8 cellular contexts compared by ENCODE assay signal in the genomic region with DNA sequence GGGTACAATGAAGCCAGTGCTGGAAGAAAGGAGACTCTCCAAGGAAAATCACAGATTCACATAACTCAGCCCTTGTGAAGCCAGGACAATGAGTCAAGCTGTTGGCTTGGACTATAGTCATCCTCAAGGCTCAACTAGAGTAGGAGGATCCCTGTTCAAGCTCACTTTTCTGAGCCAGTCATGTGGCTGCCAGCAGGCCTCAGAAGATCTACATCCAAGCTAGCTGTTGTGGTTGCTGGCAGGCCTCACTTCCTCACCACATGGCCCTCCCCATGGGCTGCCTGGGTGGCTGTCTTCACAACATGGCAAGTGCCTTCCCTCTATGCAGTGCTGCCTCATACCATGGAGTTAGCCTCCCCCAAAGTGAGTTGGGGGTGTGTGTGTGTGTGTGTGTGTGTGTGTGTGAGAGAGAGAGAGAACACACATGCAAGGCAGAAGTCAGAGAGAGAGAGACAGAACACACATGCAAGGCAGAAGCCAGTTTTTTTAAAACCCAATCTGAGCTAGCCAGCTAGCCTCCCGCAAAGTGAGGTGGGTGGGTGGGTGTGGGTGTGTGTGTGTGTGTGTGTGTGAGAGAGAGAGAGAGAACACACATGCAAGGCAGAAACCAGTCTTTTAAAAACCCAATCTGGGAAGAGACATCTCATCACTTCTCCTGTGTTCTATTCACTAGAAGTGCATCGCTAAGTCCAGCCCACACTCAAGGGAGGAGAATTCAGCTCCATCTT.
DNase-seq lines count a peak whose midpoint lies in the region; ATAC-seq and TF ChIP-seq lines count a peak whose summit lies in the region.

No MANE protein-coding gene starts in this region.

- POLR2A ChIA-PET in GM10248 (lab: Yijun Ruan, JAX) = interaction anchor here (0.6 to 1.3 kb wide), 2 partner anchors 19 to 115 kb away, joined by 3 read pairs; partner anchors contain the start of gene HSPA5

- peaks cover 12% of the 10 kb centered on the region for H3K36me3 Mint-ChIP-seq in nephron (ENCODE audit: low read depth)
- peaks cover 6% of the 10 kb centered on the region for H3K36me3 Mint-ChIP-seq in stimulated activated naive CD8-positive, alpha-beta T cell treated with anti-CD3 and anti-CD28 coated beads, Interleukin-15, Interleukin-2, amounts not matched to agents 100 ng/mL and 50 ng/mL, for 24 hours (ENCODE audit: low read depth)

- CTCF ChIA-PET in GM10248 (lab: Yijun Ruan, JAX) = interaction anchor here (1.0 to 2.8 kb wide), 4 partner anchors 9 to 17 kb away, joined by 3 to 10 read pairs (median 6); partner anchors contain the start of gene SCAI

- TF ChIP-seq CTCF in GM10248 (IDR thresholded peaks at IDR 0.05; ENCODE audit: control extremely low read depth, extremely low read depth, low read depth, missing control alignments) (no peak), epithelial cell of esophagus (IDR thresholded peaks at IDR 0.05; ENCODE audit: insufficient read depth, low read depth, low read length, missing control alignments) (no peak), nephron (IDR thresholded peaks at IDR 0.05; ENCODE audit: unreplicated experiment in 3 of 3) (no peak)

- H3K27me3 Mint-ChIP-seq in nephron (ENCODE audit: low read depth) = peaks cover 5% of the 10 kb centered on the region
- H3K27me3 Mint-ChIP-seq in stimulated activated naive CD8-positive, alpha-beta T cell treated with anti-CD3 and anti-CD28 coated beads, Interleukin-15, Interleukin-2, amounts not matched to agents 100 ng/mL and 50 ng/mL, for 24 hours = no peaks in the 10 kb centered on the region

- no peaks in the 10 kb centered on the region for H3K9me3 Mint-ChIP-seq in nephron
- no peaks in the 10 kb centered on the region for H3K9me3 Mint-ChIP-seq in stimulated activated naive CD8-positive, alpha-beta T cell treated with anti-CD3 and anti-CD28 coated beads, Interleukin-15, Interleukin-2, amounts not matched to agents 100 ng/mL and 50 ng/mL, for 24 hours

- peaks cover 26% of the 10 kb centered on the region for H3K4me1 Mint-ChIP-seq in nephron
- H3K4me1 Mint-ChIP-seq in stimulated activated naive CD8-positive, alpha-beta T cell treated with anti-CD3 and anti-CD28 coated beads, Interleukin-15, Interleukin-2, amounts not matched to agents 100 ng/mL and 50 ng/mL, for 24 hours (ENCODE audit: low read depth) = peaks cover 28% of the 10 kb centered on the region

- H3K4me3 ChIP-seq in epithelial cell of esophagus (ENCODE audit: low read length) = no peak overlapping the region

- H3K27ac Mint-ChIP-seq in nephron = peak overlapping the region; percentile 1 to 99 (median 98)
- H3K27ac Mint-ChIP-seq in stimulated activated naive CD8-positive, alpha-beta T cell treated with anti-CD3 and anti-CD28 coated beads, Interleukin-15, Interleukin-2, amounts not matched to agents 100 ng/mL and 50 ng/mL, for 24 hours = peak overlapping the region; percentile 96

- peak overlapping the region in 1 of 3 experiments; percentile 49 for H3K4me3 Mint-ChIP-seq in nephron
- H3K4me3 Mint-ChIP-seq in stimulated activated naive CD8-positive, alpha-beta T cell treated with anti-CD3 and anti-CD28 coated beads, Interleukin-15, Interleukin-2, amounts not matched to agents 100 ng/mL and 50 ng/mL, for 24 hours = peak overlapping the region; percentile 59

- DNase-seq in GM10248 (ENCODE audit: extremely low spot score) (peak; percentile 68), NOMO-1 (lab: John Stamatoyannopoulos, UW; ENCODE audit: unreplicated experiment in 2 of 2) (peak; percentile 78 to 81), epithelial cell of esophagus (ENCODE audit: low read depth) (peak; percentile 80), NCI-H524 treated with DMSO at 0.1 percent for 48 hours (lab: John Stamatoyannopoulos, UW) (no peak)
- peak; percentile 68 for DNase-seq in activated CD8-positive, alpha-beta memory T cell treated with anti-CD3 and anti-CD28 coated beads, Interleukin-2, amount 50 U/mL, for 4 hours

- peak; percentile 89 for ATAC-seq in HG02623 (IDR thresholded peaks at IDR 0.05; ENCODE audit: unreplicated experiment)
